8 cellular contexts compared by ENCODE assay signal in genomic region chr15:90660195-90660995, GRCh38. TPM values are rescaled to one million over a fixed set of nuclear protein-coding genes. Genes with fewer than 3 reads are reported as not detected.
DNase-seq lines count a peak whose midpoint lies in the region; ATAC-seq and TF ChIP-seq lines count a peak whose summit lies in the region.

No MANE protein-coding gene starts in this region.

- H3K4me3 ChIP-seq in AG04450 (ENCODE audit: low read depth, low read length) (no peak overlapping the region), left ventricle myocardium inferior (peak overlapping the region; percentile 27)

- H3K4me1 Mint-ChIP-seq in activated naive CD4-positive, alpha-beta T cell treated with anti-CD3 and anti-CD28 coated beads, Interleukin-2, amount 50 U/mL, for 24 hours: peaks cover 78% of the 10 kb centered on the region

- no peak overlapping the region for H3K27ac Mint-ChIP-seq in activated naive CD4-positive, alpha-beta T cell treated with anti-CD3 and anti-CD28 coated beads, Interleukin-2, amount 50 U/mL, for 24 hours

- H3K4me3 Mint-ChIP-seq in activated naive CD4-positive, alpha-beta T cell treated with anti-CD3 and anti-CD28 coated beads, Interleukin-2, amount 50 U/mL, for 24 hours: peak overlapping the region; percentile 77

- H3K27me3 ChIP-seq in AG04450 (ENCODE audit: control insufficient read depth, insufficient read depth, low read length) (peaks cover 2% of the 10 kb centered on the region), left ventricle myocardium inferior (ENCODE audit: low read depth) (no peaks in the 10 kb centered on the region)

- H3K4me1 ChIP-seq in left ventricle myocardium inferior: peaks cover 36% of the 10 kb centered on the region

- H3K27ac ChIP-seq in AG04450 (ENCODE audit: low read depth, low read length) (peak overlapping the region; percentile 83), left ventricle myocardium inferior (replicated peaks) (peak overlapping the region; percentile 71)

- in situ Hi-C loops in SK-MEL-5 (cut with HindIII; ENCODE audit: low pct_unique_long_range_greater_than_20kb, low sequenced_read_pairs): no loop called here

- peaks cover 4% of the 10 kb centered on the region for H3K27me3 Mint-ChIP-seq in activated naive CD4-positive, alpha-beta T cell treated with anti-CD3 and anti-CD28 coated beads, Interleukin-2, amount 50 U/mL, for 24 hours

- H3K9me3 Mint-ChIP-seq in activated naive CD4-positive, alpha-beta T cell treated with anti-CD3 and anti-CD28 coated beads, Interleukin-2, amount 50 U/mL, for 24 hours: no peaks in the 10 kb centered on the region

- peaks cover 3% of the 10 kb centered on the region; the same call in 1 of the 2 replicates for H3K9me3 ChIP-seq in AG04450 (ENCODE audit: control insufficient read depth, insufficient read depth, low read length)
- H3K9me3 ChIP-seq in left ventricle myocardium inferior (replicated peaks): no peaks in the 10 kb centered on the region

- DNase-seq in AG04450 (ENCODE audit: low read depth, low spot score): peak; percentile 53
- peak; percentile 57 for DNase-seq in GM19238 (ENCODE audit: insufficient read length, low spot score)
- peak; percentile 73 for DNase-seq in SK-MEL-5 (ENCODE audit: low read depth, low spot score)
- peak; percentile 76 for DNase-seq in left ventricle myocardium inferior
- peak; percentile 52 to 66 for DNase-seq in stimulated activated CD4-positive, alpha-beta T cell treated with anti-CD3 and anti-CD28 coated beads, Interleukin-1b, Interleukin-23, amount 100 ng/mL, for 4 hours (ENCODE audit: low read depth in 2 of 2)
- no peak for DNase-seq in NCI-H2227 (lab: John Stamatoyannopoulos, UW; ENCODE audit: unreplicated experiment)

- POLR2A ChIA-PET in AG04450 (lab: Yijun Ruan, JAX): interaction anchor here (0.6 kb wide), 1 partner anchor 275 kb away, joined by 7 read pairs; no protein-coding TSS in a partner anchor

- no peaks in the 10 kb centered on the region for H3K36me3 Mint-ChIP-seq in activated naive CD4-positive, alpha-beta T cell treated with anti-CD3 and anti-CD28 coated beads, Interleukin-2, amount 50 U/mL, for 24 hours

- CTCF ChIA-PET in AG04450 (lab: Charles Lee): interaction anchor here (0.8 to 1.7 kb wide), 3 partner anchors 10 to 296 kb away, joined by 3 read pairs; no protein-coding TSS in a partner anchor

- ATAC-seq in HG03342 (IDR thresholded peaks at IDR 0.05; ENCODE audit: unreplicated experiment): peak; percentile 64

- no peak for TF ChIP-seq CTCF in AG04450 (IDR thresholded peaks at IDR 0.05; ENCODE audit: low read depth, low read length)
- no peak for TF ChIP-seq CTCF in left ventricle myocardium inferior (IDR thresholded peaks at IDR 0.05; ENCODE audit: borderline replicate concordance)

- intact Hi-C loops in left ventricle myocardium inferior (cut with micrococcal nuclease): no loop called here

- H3K36me3 ChIP-seq in left ventricle myocardium inferior: no peaks in the 10 kb centered on the region

RNA-seq across cellular contexts. Expression of gene BLM, which starts 56.8 kb away (rescaled TPM):
- polyA plus RNA-seq in AG04450 (2011; rRNA removed): 1.7 and 2.1 TPM in 2 replicates
- polyA minus RNA-seq in AG04450 (2011; rRNA and poly(A)+ RNA removed): 1.7 and 2.3 TPM in 2 replicates
- total RNA-seq in SK-MEL-5 (2014; rRNA removed; shearing (Covaris generic)): 41.3 and 41.9 TPM in 2 replicates
- 14.4 and 14.7 TPM in 2 replicates for polyA plus RNA-seq in SK-MEL-5 (2015; cell fraction: cytosol; rRNA removed)
- polyA plus RNA-seq in SK-MEL-5 (2015; cell fraction: nucleus; rRNA removed): 30.6 and 42.1 TPM in 2 replicates
- total RNA-seq in left ventricle myocardium inferior: 26.2 TPM
